8 cellular contexts compared by ENCODE assay signal in genomic region chr11:117178210-117179034, GRCh38. TPM values are rescaled to one million over a fixed set of nuclear protein-coding genes. Genes with fewer than 3 reads are reported as not detected.
DNase-seq lines count a peak whose midpoint lies in the region; ATAC-seq and TF ChIP-seq lines count a peak whose summit lies in the region.

Gene SIDT2, plus strand, starts transcription at chr11:117178743. Its CDS starts 521 bp downstream, at chr11:117179264.

- peak within 1 kb of the TSS; percentile 92 to 93 for H3K27ac Mint-ChIP-seq in effector memory CD8-positive, alpha-beta T cell

- H3K4me1 Mint-ChIP-seq in effector memory CD8-positive, alpha-beta T cell (ENCODE audit: low read depth in 2 of 2): peaks cover 23 to 30% of the 10 kb centered on the region in 2 donors

- TF ChIP-seq CTCF in GM20000 (IDR thresholded peaks at IDR 0.05; ENCODE audit: extremely low read depth, missing control alignments): no peak

- H3K4me3 Mint-ChIP-seq in effector memory CD8-positive, alpha-beta T cell: peak within 1 kb of the TSS; percentile 89 to 91

- DNase-seq in CMK (ENCODE audit: low read depth) (peak; percentile 55), GM20000 (ENCODE audit: low spot score) (peak; percentile 91), HT1080 (ENCODE audit: low read depth) (peak; percentile 94), NOMO-1 treated with DMSO at 0.1 percent for 48 hours (lab: John Stamatoyannopoulos, UW; ENCODE audit: unreplicated experiment) (peak; percentile 89), medulla oblongata (ENCODE audit: extremely low spot score) (peak; percentile 96)
- peak; percentile 77 to 79 for DNase-seq in activated CD8-positive, alpha-beta memory T cell treated with anti-CD3 and anti-CD28 coated beads for 4 hours (ENCODE audit: low read depth in 2 of 2)
- DNase-seq in effector memory CD8-positive, alpha-beta T cell: peak; percentile 82
- peak; percentile 85 for DNase-seq in stimulated activated CD8-positive, alpha-beta memory T cell treated with anti-CD3 and anti-CD28 coated beads, Interleukin-12 subunit alpha, Interleukin-12 subunit beta, amount 100 ng/mL, for 1 hour (ENCODE audit: low read depth)

- H3K9me3 Mint-ChIP-seq in effector memory CD8-positive, alpha-beta T cell: no peaks in the 10 kb centered on the region

- H3K27me3 Mint-ChIP-seq in effector memory CD8-positive, alpha-beta T cell: no peaks in the 10 kb centered on the region

- peak; percentile 92 for ATAC-seq in effector memory CD8-positive, alpha-beta T cell (replicated peaks)

- peaks cover 22% of the 10 kb centered on the region for H3K36me3 Mint-ChIP-seq in effector memory CD8-positive, alpha-beta T cell (ENCODE audit: insufficient read depth)

RNA-seq across cellular contexts. Expression of gene SIDT2, which starts in this region (rescaled TPM):
- 3.0 and 4.3 TPM in 2 replicates for total RNA-seq in HT1080 (2014; rRNA removed; shearing (Covaris generic))
- 11.2 and 13.0 TPM in 2 replicates for polyA plus RNA-seq in HT1080 (2015; cell fraction: cytosol; rRNA removed)
- polyA plus RNA-seq in HT1080 (2015; cell fraction: nucleus; rRNA removed): 26.1 and 29.0 TPM in 2 replicates

Comparison
In these comparisons a context has a peak if more than half of its experiments do, and no peak if none do; other contexts are left out.
1. Peak in every context shown above with its lines: DNase-seq and ATAC-seq.